ENCODE assay signal across 8 cellular contexts in the genomic region with DNA sequence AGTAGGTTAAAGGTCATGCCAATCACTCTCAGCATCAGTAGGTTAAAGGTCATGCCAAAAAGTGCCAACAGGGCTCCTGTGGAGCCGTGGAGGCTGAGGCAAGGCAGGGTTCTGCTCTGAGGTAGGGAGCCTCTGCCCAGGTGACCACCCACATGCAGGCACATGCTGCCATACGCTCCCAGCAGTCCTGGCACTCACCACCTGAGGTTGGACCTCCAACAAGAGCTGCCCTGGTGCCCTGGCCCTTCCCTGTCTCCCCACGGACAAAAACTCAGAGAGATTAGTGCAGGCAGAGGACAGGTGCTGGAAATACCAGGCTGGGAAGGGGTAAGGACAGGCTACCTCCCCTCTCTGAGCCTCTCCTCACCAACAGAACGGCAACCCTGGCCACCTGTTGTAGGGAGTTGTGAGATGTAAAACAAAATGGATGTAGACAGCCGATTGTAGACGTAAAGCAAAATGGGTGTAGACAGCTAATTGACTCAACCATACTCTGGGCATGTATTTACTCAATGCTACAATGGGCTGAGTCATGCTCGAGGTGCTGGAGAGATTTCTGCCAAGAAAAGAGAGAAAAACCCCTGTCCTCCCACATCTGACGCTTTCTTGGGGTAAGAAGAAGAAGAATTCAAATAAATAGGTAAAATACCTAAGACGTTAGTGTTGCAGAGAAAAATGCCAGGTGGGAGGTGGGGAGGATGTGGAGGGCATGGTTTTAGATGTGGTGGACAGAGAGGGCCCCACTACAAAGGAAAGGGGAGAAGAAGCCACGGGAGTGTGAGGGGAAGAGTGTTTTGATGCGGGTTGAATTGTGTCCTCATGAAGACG. TPM values are rescaled to one million over a fixed set of nuclear protein-coding genes. Genes with fewer than 3 reads are reported as not detected.
DNase-seq lines count a peak whose midpoint lies in the region; ATAC-seq and TF ChIP-seq lines count a peak whose summit lies in the region.

No MANE protein-coding gene starts in this region.

- peaks cover 7% of the 10 kb centered on the region for H3K27me3 Mint-ChIP-seq in activated T-cell treated with anti-CD3 and anti-CD28 coated beads, Interleukin-2, amount 50 U/mL, for 4 hours (ENCODE audit: low read depth)
- H3K27me3 Mint-ChIP-seq in stimulated activated naive CD8-positive, alpha-beta T cell treated with anti-CD3 and anti-CD28 coated beads, Interleukin-15, Interleukin-2, amounts not matched to agents 100 ng/mL and 50 ng/mL, for 24 hours = peaks cover 31% of the 10 kb centered on the region

- H3K27ac Mint-ChIP-seq in stimulated activated naive CD8-positive, alpha-beta T cell treated with anti-CD3 and anti-CD28 coated beads, Interleukin-15, Interleukin-2, amounts not matched to agents 100 ng/mL and 50 ng/mL, for 24 hours = peak overlapping the region; percentile 66

- no peak for DNase-seq in activated CD4-positive, CD25-positive, alpha-beta regulatory T cell (lab: John Stamatoyannopoulos, UW)
- no peak for DNase-seq in activated T-cell treated with anti-CD3 and anti-CD28 coated beads, Interleukin-2, amount 50 U/mL, for 4 hours
- DNase-seq in fibroblast of the aortic adventitia (ENCODE audit: low read depth) (peak; percentile 89), SW 1271 (lab: John Stamatoyannopoulos, UW) (no peak), SK-N-DZ (ENCODE audit: low spot score) (no peak), T1000 (lab: John Stamatoyannopoulos, UW) (no peak)

- H3K4me3 ChIP-seq in fibroblast of the aortic adventitia (ENCODE audit: low read depth, low read length) = no peak overlapping the region

- TF ChIP-seq CTCF in fibroblast of the aortic adventitia (IDR thresholded peaks at IDR 0.05; ENCODE audit: insufficient read depth, low read length) = no peak

- no peak overlapping the region for H3K4me3 Mint-ChIP-seq in activated T-cell treated with anti-CD3 and anti-CD28 coated beads, Interleukin-2, amount 50 U/mL, for 4 hours
- peak overlapping the region; percentile 40 for H3K4me3 Mint-ChIP-seq in stimulated activated naive CD8-positive, alpha-beta T cell treated with anti-CD3 and anti-CD28 coated beads, Interleukin-15, Interleukin-2, amounts not matched to agents 100 ng/mL and 50 ng/mL, for 24 hours

- H3K4me1 Mint-ChIP-seq in activated T-cell treated with anti-CD3 and anti-CD28 coated beads, Interleukin-2, amount 50 U/mL, for 4 hours (ENCODE audit: low read depth) = peaks cover 22% of the 10 kb centered on the region
- peaks cover 25% of the 10 kb centered on the region for H3K4me1 Mint-ChIP-seq in stimulated activated naive CD8-positive, alpha-beta T cell treated with anti-CD3 and anti-CD28 coated beads, Interleukin-15, Interleukin-2, amounts not matched to agents 100 ng/mL and 50 ng/mL, for 24 hours (ENCODE audit: low read depth)

- no peaks in the 10 kb centered on the region for H3K36me3 Mint-ChIP-seq in activated T-cell treated with anti-CD3 and anti-CD28 coated beads, Interleukin-2, amount 50 U/mL, for 4 hours (ENCODE audit: insufficient read depth)
- H3K36me3 Mint-ChIP-seq in stimulated activated naive CD8-positive, alpha-beta T cell treated with anti-CD3 and anti-CD28 coated beads, Interleukin-15, Interleukin-2, amounts not matched to agents 100 ng/mL and 50 ng/mL, for 24 hours (ENCODE audit: low read depth) = no peaks in the 10 kb centered on the region

- H3K9me3 Mint-ChIP-seq in activated T-cell treated with anti-CD3 and anti-CD28 coated beads, Interleukin-2, amount 50 U/mL, for 4 hours = no peaks in the 10 kb centered on the region
- H3K9me3 Mint-ChIP-seq in stimulated activated naive CD8-positive, alpha-beta T cell treated with anti-CD3 and anti-CD28 coated beads, Interleukin-15, Interleukin-2, amounts not matched to agents 100 ng/mL and 50 ng/mL, for 24 hours = no peaks in the 10 kb centered on the region

- peak; percentile 84 to 86 for ATAC-seq in activated CD4-positive, CD25-positive, alpha-beta regulatory T cell treated with anti-CD3 and anti-CD28 coated beads, Interleukin-2, amount 50 U/mL, for 24 hours
- peak; percentile 78 to 79 for ATAC-seq in activated T-cell treated with anti-CD3 and anti-CD28 coated beads, Interleukin-2, amount 50 U/mL, for 4 hours

RNA-seq across cellular contexts. Expression of a gene that starts 32.4 kb away (rescaled TPM):
- under 1 TPM; 0.21 to 0.35 (median 0.30) TPM for total RNA-seq in activated T-cell treated with anti-CD3 and anti-CD28 coated beads, Interleukin-2, amount 50 U/mL, for 4 hours
- 58.5 and 157 TPM in 2 replicates for total RNA-seq in fibroblast of the aortic adventitia (ENCODE audit: low replicate concordance)
- 0.01 TPM in 1 of 2 replicates, not detected in the other for polyA plus RNA-seq in SK-N-DZ (2014; cell fraction: cytosol; rRNA removed)
- not detected in 2 replicates for polyA plus RNA-seq in SK-N-DZ (2014; cell fraction: nucleus; rRNA removed)

Comparison
In these comparisons a context has a peak if more than half of its experiments do, and no peak if none do; other contexts are left out.
1. RNA of a gene that starts 32.4 kb away (total RNA-seq): 58.5 to 157 TPM in fibroblast of the aortic adventitia; 0.21 to 0.35 TPM in activated T-cell treated with anti-CD3 and anti-CD28 coated beads, Interleukin-2, amount 50 U/mL, for 4 hours; every median in the first group is over 10 times any median in the second.